Comparison of ENCODE assay signal across 11 cellular contexts in genomic region chr7:155722118-155722517, GRCh38.
DNase-seq lines count a peak whose midpoint lies in the region; ATAC-seq and TF ChIP-seq lines count a peak whose summit lies in the region.
"Had no signal": no experiment of that assay in that cellular context is flagged by ENCODE, and none has a peak within 500 bp of the region (broad histone marks: within the 10 kb centered on the region; RNA-seq: fewer than 3 reads in every experiment).

No MANE protein-coding gene starts in this region.

- H3K36me3 ChIP-seq in A673 (ENCODE audit: insufficient read depth, low read length, poor library complexity, severe bottlenecking) (peaks cover 13% of the 10 kb centered on the region), left ventricle myocardium inferior (peaks cover 24% of the 10 kb centered on the region)
- peaks cover 24% of the 10 kb centered on the region for H3K36me3 ChIP-seq in effector memory CD4-positive, alpha-beta T cell (ENCODE audit: control insufficient read depth, insufficient read depth, low read length)
- H3K36me3 ChIP-seq: colonic mucosa had no signal

- CTCF ChIA-PET in A673 (lab: Charles Lee): no interaction called here

- H3K4me1 ChIP-seq in A673 (ENCODE audit: insufficient read depth, low read length, poor library complexity, severe bottlenecking): peaks cover 2% of the 10 kb centered on the region
- no peaks in the 10 kb centered on the region for H3K4me1 ChIP-seq in effector memory CD4-positive, alpha-beta T cell (ENCODE audit: control insufficient read depth, insufficient read depth, low read length, poor library complexity, severe bottlenecking)
- H3K4me1 ChIP-seq in left ventricle myocardium inferior: peaks cover 42% of the 10 kb centered on the region
- H3K4me1 ChIP-seq: colonic mucosa had no signal

- H3K9me3 Mint-ChIP-seq in mesothelial cell of epicardium: no peaks in the 10 kb centered on the region
- H3K9me3 Mint-ChIP-seq: activated CD4-positive, alpha-beta T cell treated with anti-CD3 and anti-CD28 coated beads, Interleukin-2, amount 10 ng/mL, durations not matched to agents 24 days and 14 days had no signal

- ATAC-seq in GM18907 (IDR thresholded peaks at IDR 0.05; ENCODE audit: unreplicated experiment): peak; percentile 65
- ATAC-seq in GM21737 (IDR thresholded peaks at IDR 0.05; ENCODE audit: unreplicated experiment): peak; percentile 66
- ATAC-seq in HG03520 (IDR thresholded peaks at IDR 0.05; ENCODE audit: unreplicated experiment): peak; percentile 55

- no TSS peak for BruUV-seq in A673 (replicated peaks; lab: Mats Ljungman, UMichigan)

- peaks cover 11% of the 10 kb centered on the region for H3K36me3 Mint-ChIP-seq in mesothelial cell of epicardium

- intact Hi-C loops in A673 (cut with micrococcal nuclease; ENCODE audit: unreplicated experiment) (no loop called here), left ventricle myocardium inferior (cut with micrococcal nuclease) (no loop called here)

- no peak overlapping the region for H3K27ac ChIP-seq in A673 (ENCODE audit: low read depth, low read length, poor library complexity, severe bottlenecking)
- H3K27ac ChIP-seq in effector memory CD4-positive, alpha-beta T cell (ENCODE audit: insufficient read depth, low read length, poor library complexity, severe bottlenecking): no peak overlapping the region
- H3K27ac ChIP-seq in left ventricle myocardium inferior (replicated peaks): no peak overlapping the region
- H3K27ac ChIP-seq: colonic mucosa had no signal

- no peaks in the 10 kb centered on the region for H3K27me3 ChIP-seq in A673 (replicated peaks; ENCODE audit: insufficient read depth, low read depth, low read length, poor library complexity)
- no peaks in the 10 kb centered on the region for H3K27me3 ChIP-seq in effector memory CD4-positive, alpha-beta T cell (replicated peaks; ENCODE audit: control insufficient read depth, insufficient read depth, low read length, poor library complexity, severe bottlenecking)
- no peaks in the 10 kb centered on the region for H3K27me3 ChIP-seq in left ventricle myocardium inferior (ENCODE audit: low read depth)
- H3K27me3 ChIP-seq: colonic mucosa had no signal

- no peak overlapping the region for H3K4me3 Mint-ChIP-seq in mesothelial cell of epicardium
- H3K4me3 Mint-ChIP-seq: activated CD4-positive, alpha-beta T cell treated with anti-CD3 and anti-CD28 coated beads, Interleukin-2, amount 10 ng/mL, durations not matched to agents 24 days and 14 days had no signal

- H3K27me3 Mint-ChIP-seq in mesothelial cell of epicardium (ENCODE audit: low read depth): no peaks in the 10 kb centered on the region
- H3K27me3 Mint-ChIP-seq: activated CD4-positive, alpha-beta T cell treated with anti-CD3 and anti-CD28 coated beads, Interleukin-2, amount 10 ng/mL, durations not matched to agents 24 days and 14 days had no signal

- H3K4me1 Mint-ChIP-seq in mesothelial cell of epicardium: no peaks in the 10 kb centered on the region

- TF ChIP-seq CTCF in mesothelial cell of epicardium (IDR thresholded peaks at IDR 0.05; ENCODE audit: unreplicated experiment): no peak
- no peak for TF ChIP-seq CTCF in A673 (conservative IDR thresholded peaks at IDR 0.05; ENCODE audit: low read depth, low read length)
- TF ChIP-seq CTCF in left ventricle myocardium inferior (IDR thresholded peaks at IDR 0.05; ENCODE audit: borderline replicate concordance): no peak

- POLR2A ChIA-PET in A673 (lab: Charles Lee; ENCODE audit: low non-redundant PET): no interaction called here

- H3K4me3 ChIP-seq in A673 (ENCODE audit: low read depth, low read length, poor library complexity, severe bottlenecking) (no peak overlapping the region), left ventricle myocardium inferior (no peak overlapping the region)
- no peak overlapping the region for H3K4me3 ChIP-seq in effector memory CD4-positive, alpha-beta T cell (ENCODE audit: insufficient read depth, low read depth, low read length, poor library complexity, severe bottlenecking)
- H3K4me3 ChIP-seq: colonic mucosa had no signal

- DNase-seq in mesothelial cell of epicardium (ENCODE audit: low spot score in 2 of 2, unreplicated experiment in 2 of 2): no peak
- no peak for DNase-seq in A673 (ENCODE audit: low spot score)
- no peak for DNase-seq in SHP77 (lab: John Stamatoyannopoulos, UW)
- no peak for DNase-seq in effector memory CD4-positive, alpha-beta T cell
- no peak for DNase-seq in left ventricle myocardium inferior
- DNase-seq: activated CD4-positive, alpha-beta T cell treated with anti-CD3 and anti-CD28 coated beads, Interleukin-2, amount 10 ng/mL, durations not matched to agents 24 days and 14 days; colonic mucosa; posterior cingulate gyrus had no signal

- H3K27ac Mint-ChIP-seq in mesothelial cell of epicardium: peak overlapping the region; percentile 41
- H3K27ac Mint-ChIP-seq: activated CD4-positive, alpha-beta T cell treated with anti-CD3 and anti-CD28 coated beads, Interleukin-2, amount 10 ng/mL, durations not matched to agents 24 days and 14 days had no signal

- H3K9me3 ChIP-seq in A673 (ENCODE audit: low read depth, low read length, poor library complexity, severe bottlenecking): no peaks in the 10 kb centered on the region
- no peaks in the 10 kb centered on the region for H3K9me3 ChIP-seq in effector memory CD4-positive, alpha-beta T cell (ENCODE audit: control insufficient read depth, low read length)
- no peaks in the 10 kb centered on the region for H3K9me3 ChIP-seq in left ventricle myocardium inferior (replicated peaks)
- H3K9me3 ChIP-seq: colonic mucosa had no signal
